8 cellular contexts compared by ENCODE assay signal in genomic region chrX:3712080-3712869, GRCh38. TPM values are rescaled to one million over a fixed set of nuclear protein-coding genes. Genes with fewer than 3 reads are reported as not detected.
DNase-seq lines count a peak whose midpoint lies in the region; ATAC-seq and TF ChIP-seq lines count a peak whose summit lies in the region.

No MANE protein-coding gene starts in this region.

- H3K27ac ChIP-seq in HUES64 (ENCODE audit: low read depth, low read length) (no peak overlapping the region), right cardiac atrium (ENCODE audit: low read length) (peak overlapping the region; percentile 81), skeletal muscle tissue (ENCODE audit: low read depth, low read length) (peak overlapping the region; percentile 42)

- no peaks in the 10 kb centered on the region for H3K4me1 ChIP-seq in HUES64 (ENCODE audit: insufficient read depth, low read length)
- H3K4me1 ChIP-seq in right cardiac atrium (ENCODE audit: control insufficient read depth, insufficient read depth, low read length), result peaks cover 1% of the 10 kb centered on the region
- H3K4me1 ChIP-seq in skeletal muscle tissue (ENCODE audit: control insufficient read depth in 3 of 3, insufficient read depth in 3 of 3, low read length in 3 of 3), result no peaks in the 10 kb centered on the region

- TF ChIP-seq CTCF in omental fat pad (IDR thresholded peaks at IDR 0.05), result no peak

- H3K27ac Mint-ChIP-seq in activated naive CD4-positive, alpha-beta T cell treated with anti-CD3 and anti-CD28 coated beads, Interleukin-2, amount 50 U/mL, for 72 hours, result peak overlapping the region; percentile 91 to 99

- 3% methylated on average over 38 of the region's 38 CpGs for WGBS in HUES64
- 7% methylated on average over 38 of the region's 38 CpGs for WGBS in right cardiac atrium

- H3K9ac ChIP-seq in HUES64 (ENCODE audit: low read depth, low read length) (peak overlapping the region; percentile 72), skeletal muscle tissue (ENCODE audit: low read depth in 1 of 3, low read length in 3 of 3) (peak overlapping the region; percentile 23 to 45 (median 33))

- intact Hi-C loops in right cardiac atrium (cut with DNase I), result no loop called here

- ATAC-seq in GM19372 (IDR thresholded peaks at IDR 0.05; ENCODE audit: low read depth, unreplicated experiment), result peak; percentile 8
- ATAC-seq in activated naive CD4-positive, alpha-beta T cell treated with anti-CD3 and anti-CD28 coated beads, Interleukin-2, amount 50 U/mL, for 72 hours, result peak; percentile 5 to 28
- ATAC-seq in right cardiac atrium, result peak in 1 of 2 donors; percentile 65
- ATAC-seq in omental fat pad (ENCODE audit: low FRiP score), result no peak

- H3K9me3 Mint-ChIP-seq in activated naive CD4-positive, alpha-beta T cell treated with anti-CD3 and anti-CD28 coated beads, Interleukin-2, amount 50 U/mL, for 72 hours, result no peaks in the 10 kb centered on the region

- H3K27me3 ChIP-seq in HUES64 (ENCODE audit: insufficient read depth, low read length) (peaks cover 14% of the 10 kb centered on the region), right cardiac atrium (ENCODE audit: control insufficient read depth, insufficient read depth) (no peaks in the 10 kb centered on the region), skeletal muscle tissue (ENCODE audit: control insufficient read depth in 3 of 3, insufficient read depth in 3 of 3, low read length in 3 of 3) (no peaks in the 10 kb centered on the region)

- H3K9me3 ChIP-seq in HUES64 (ENCODE audit: insufficient read depth, low read depth, low read length), result no peaks in the 10 kb centered on the region
- no peaks in the 10 kb centered on the region for H3K9me3 ChIP-seq in right cardiac atrium (ENCODE audit: control insufficient read depth, low read length)
- H3K9me3 ChIP-seq in skeletal muscle tissue (ENCODE audit: control insufficient read depth in 3 of 3, low read length in 3 of 3), result no peaks in the 10 kb centered on the region

- DNase-seq in Ammon's horn (ENCODE audit: low spot score) (peak; percentile 6), right cardiac atrium (peak; percentile 21 to 63 (median 60)), omental fat pad (ENCODE audit: low spot score) (no peak), DMS53 treated with DMSO at 0.1 percent for 48 hours (lab: John Stamatoyannopoulos, UW; ENCODE audit: unreplicated experiment) (no peak)
- DNase-seq in activated naive CD4-positive, alpha-beta T cell treated with anti-CD3 and anti-CD28 coated beads, Interleukin-2, amount 50 U/mL, for 72 hours (ENCODE audit: low spot score in 2 of 2), result no peak

- H3K36me3 Mint-ChIP-seq in activated naive CD4-positive, alpha-beta T cell treated with anti-CD3 and anti-CD28 coated beads, Interleukin-2, amount 50 U/mL, for 72 hours, result peaks cover 12% of the 10 kb centered on the region in 2 donors

- H3K36me3 ChIP-seq in HUES64 (ENCODE audit: insufficient read depth, low read length) (no peaks in the 10 kb centered on the region), skeletal muscle tissue (ENCODE audit: control insufficient read depth in 3 of 3, insufficient read depth in 3 of 3, low read length in 3 of 3) (no peaks in the 10 kb centered on the region)

- H3K4me3 ChIP-seq in HUES64 (ENCODE audit: low read length) (peak overlapping the region; percentile 64), right cardiac atrium (ENCODE audit: low read length) (peak overlapping the region; percentile 66), skeletal muscle tissue (ENCODE audit: low read length in 3 of 3) (peak overlapping the region; percentile 56 to 69 (median 57))

RNA-seq across cellular contexts. Expression of gene PRKX, which starts 1.2 kb away (rescaled TPM):
- polyA plus RNA-seq in HUES64 (2013, experiment 1 of 2), result 20.9 TPM
- 21.7 TPM for polyA plus RNA-seq in HUES64 (2013, experiment 2 of 2)
- 10 to 100 TPM; 49.0 to 74.4 TPM for total RNA-seq in activated naive CD4-positive, alpha-beta T cell treated with anti-CD3 and anti-CD28 coated beads, Interleukin-2, amount 50 U/mL, for 72 hours
- total RNA-seq in right cardiac atrium (1 to 10 TPM; 4.2 to 6.4 (median 4.7) TPM), skeletal muscle tissue (6.3 TPM), omental fat pad (10 to 100 TPM in 3 of 4 donors, 1 to 10 TPM in 1; 8.9 to 31.4 (median 17.5) TPM)
- polyA plus RNA-seq in right cardiac atrium, result 1.6 TPM

Comparison
In these comparisons a context has a peak if more than half of its experiments do, and no peak if none do; other contexts are left out.
1. DNase-seq: peak in Ammon's horn (single experiment) and right cardiac atrium (3 of 3); none in activated naive CD4-positive, alpha-beta T cell treated with anti-CD3 and anti-CD28 coated beads, Interleukin-2, amount 50 U/mL, for 72 hours (0 of 2), omental fat pad (single experiment) and DMS53 treated with DMSO at 0.1 percent for 48 hours (single experiment).
2. Peak in every context shown above with its lines, with median percentiles within 50 percentile points of each other: H3K4me3 ChIP-seq.